In genomic region chr16:27237229-27238015, GRCh38 we compare ENCODE assay signal across 8 cellular contexts. TPM values are rescaled to one million over a fixed set of nuclear protein-coding genes. Genes with fewer than 3 reads are reported as not detected.
A peak's percentile ranks its signal among the peaks of the same experiment; 100 is the strongest.
DNase-seq lines count a peak whose midpoint lies in the region; ATAC-seq, FAIRE-seq and TF ChIP-seq lines count a peak whose summit lies in the region.

No MANE protein-coding gene starts in this region.

- no peak for TF ChIP-seq EP300 in transverse colon (IDR thresholded peaks at IDR 0.05; ENCODE audit: low read depth)

- no peaks in the 10 kb centered on the region for H3K27me3 Mint-ChIP-seq in activated CD4-positive, alpha-beta T cell treated with anti-CD3 and anti-CD28 coated beads for 36 hours

- no peaks in the 10 kb centered on the region for H3K9me3 Mint-ChIP-seq in activated CD4-positive, alpha-beta T cell treated with anti-CD3 and anti-CD28 coated beads for 36 hours (ENCODE audit: low read depth)

- H3K27ac ChIP-seq in colonic mucosa = peak overlapping the region; percentile 71
- H3K27ac ChIP-seq in pancreas = peak overlapping the region in 2 of 4 donors; percentile 70 to 72
- H3K27ac ChIP-seq in transverse colon = peak overlapping the region; percentile 77 to 90 (median 82)

- no peaks in the 10 kb centered on the region for H3K27me3 ChIP-seq in colonic mucosa
- no peaks in the 10 kb centered on the region for H3K27me3 ChIP-seq in pancreas
- no peaks in the 10 kb centered on the region for H3K27me3 ChIP-seq in transverse colon

- peak overlapping the region; percentile 100 for H3K27ac Mint-ChIP-seq in activated CD4-positive, alpha-beta T cell treated with anti-CD3 and anti-CD28 coated beads for 36 hours

- H3K9me3 ChIP-seq in colonic mucosa (no peaks in the 10 kb centered on the region), pancreas (no peaks in the 10 kb centered on the region), transverse colon (no peaks in the 10 kb centered on the region)

- WGBS in pancreas, 2 donors = 64 to 69% methylated on average over 22 of the region's 22 CpGs
- WGBS in transverse colon (ENCODE audit: low coverage in 1 of 2), 2 donors = 63 to 81% methylated on average over 3 to 22 of the region's 22 CpGs

- in situ Hi-C loops in transverse colon (cut with MboI; ENCODE audit: low pct_ligation_motif_present in 1 of 4, low pct_unique_long_range_greater_than_20kb in 1 of 4, low sequenced_read_pairs in 3 of 4) = loop anchor here (10.0 to 25.0 kb wide), 3 partner anchors 77 to 127 kb away; partner anchors contain the start of gene IL4R (in 1 of the 4)

- H3K4me1 ChIP-seq in colonic mucosa = peaks cover 25% of the 10 kb centered on the region
- peaks cover 0 to 10% (median 1%) of the 10 kb centered on the region in 3 donors for H3K4me1 ChIP-seq in pancreas
- peaks cover 32 to 90% (median 58%) of the 10 kb centered on the region in 4 donors for H3K4me1 ChIP-seq in transverse colon

- FAIRE-seq in pancreas (lab: Jason Lieb, UNC) = no peak

- H3K36me3 ChIP-seq in colonic mucosa (no peaks in the 10 kb centered on the region), pancreas (peaks cover 0 to 9% (median 2%) of the 10 kb centered on the region in 3 donors), transverse colon (no peaks in the 10 kb centered on the region)

- peak overlapping the region; percentile 9 to 40 for H3K9ac ChIP-seq in colonic mucosa (ENCODE audit: low read depth in 2 of 2, low read length in 2 of 2)

- H3K36me3 Mint-ChIP-seq in activated CD4-positive, alpha-beta T cell treated with anti-CD3 and anti-CD28 coated beads for 36 hours (ENCODE audit: low read depth) = peaks cover 61% of the 10 kb centered on the region

- TF ChIP-seq CTCF in colonic mucosa (IDR thresholded peaks at IDR 0.05) = no peak
- TF ChIP-seq CTCF in pancreas (IDR thresholded peaks at IDR 0.05) = no peak
- TF ChIP-seq CTCF in transverse colon (IDR thresholded peaks at IDR 0.05) = no peak

- ATAC-seq in HG03432 (IDR thresholded peaks at IDR 0.05; ENCODE audit: unreplicated experiment) (peak; percentile 76), pancreas (peak in 3 of 4 donors; percentile 19 to 44 (median 29))
- peak; percentile 78 for ATAC-seq in activated CD4-positive, alpha-beta T cell treated with anti-CD3 and anti-CD28 coated beads for 36 hours

- no peak for TF ChIP-seq POLR2A in transverse colon (IDR thresholded peaks at IDR 0.05)

- H3K4me1 Mint-ChIP-seq in activated CD4-positive, alpha-beta T cell treated with anti-CD3 and anti-CD28 coated beads for 36 hours = peaks cover 89% of the 10 kb centered on the region

- DNase-seq in activated gamma-delta T cell treated with Interleukin-2 at 50 U/mL for 16 hours (peak; percentile 62), activated gamma-delta T cell (lab: John Stamatoyannopoulos, UW) (no peak), colonic mucosa (no peak), pancreas (no peak), transverse colon (no peak), NCI-H345 (lab: John Stamatoyannopoulos, UW) (no peak)
- peak; percentile 90 for DNase-seq in activated CD4-positive, alpha-beta T cell treated with anti-CD3 and anti-CD28 coated beads for 36 hours

- H3K4me3 ChIP-seq in colonic mucosa = no peak overlapping the region
- H3K4me3 ChIP-seq in pancreas = no peak overlapping the region
- no peak overlapping the region for H3K4me3 ChIP-seq in transverse colon

- H3K4me3 Mint-ChIP-seq in activated CD4-positive, alpha-beta T cell treated with anti-CD3 and anti-CD28 coated beads for 36 hours = peak overlapping the region; percentile 67

- POLR2A ChIA-PET in activated CD4-positive, alpha-beta T cell treated with anti-CD3 and anti-CD28 coated beads for 36 hours (lab: Charles Lee) = interaction anchor here (0.6 to 5.2 kb wide), 25 partner anchors 9 to 1981 kb away, joined by 3 to 111 read pairs (median 6); partner anchors contain the start of genes KDM8 and NSMCE1

- intact Hi-C loops in activated CD4-positive, alpha-beta T cell treated with anti-CD3 and anti-CD28 coated beads for 36 hours (cut with DNase I, micrococcal nuclease) = loop anchor here (1.0 to 10.0 kb wide), 14 partner anchors 9 to 947 kb away; partner anchors contain the start of genes IL21R (in 1 of the 2) and NSMCE1 (in 1 of the 2)
- intact Hi-C loops in colonic mucosa (cut with DNase I) (loop anchor here (5.0 kb wide), 1 partner anchor 75 kb away; the partner anchor contains the start of gene IL4R), pancreas (cut with DNase I) (loop anchor here in 2 of 3 donors (10.0 kb wide), 2 partner anchors 53 to 127 kb away; no protein-coding TSS in a partner anchor), transverse colon (cut with DNase I; ENCODE audit: low total_unique reads) (loop anchor here (5.0 kb wide), 1 partner anchor 130 kb away; no protein-coding TSS in a partner anchor)

- CTCF ChIA-PET in activated CD4-positive, alpha-beta T cell treated with anti-CD3 and anti-CD28 coated beads for 36 hours (lab: Charles Lee) = interaction anchor here (0.6 to 7.5 kb wide), 15 partner anchors 15 to 168 kb away, joined by 3 to 80 read pairs (median 4); partner anchors contain the start of genes KDM8 and NSMCE1

RNA-seq across cellular contexts. Expression of gene NSMCE1, which starts 31.1 kb away (rescaled TPM):
- total RNA-seq in activated CD4-positive, alpha-beta T cell treated with anti-CD3 and anti-CD28 coated beads for 36 hours = 100 to 1,000 TPM; 110 to 127 TPM
- total RNA-seq in colonic mucosa (10 to 100 TPM; 37.6 to 58.2 TPM), pancreas (10 to 100 TPM; 27.6 to 37.7 (median 31.7) TPM), transverse colon (10 to 100 TPM in 3 of 4 donors, 1 to 10 TPM in 1; 6.2 to 90.8 (median 27.2) TPM)
- polyA plus RNA-seq in pancreas = 10 to 100 TPM; 30.0 to 37.9 TPM

RNA-seq across cellular contexts. Expression of gene KDM8, which starts 34.1 kb away (rescaled TPM):
- total RNA-seq in activated CD4-positive, alpha-beta T cell treated with anti-CD3 and anti-CD28 coated beads for 36 hours = 10 to 100 TPM in 1 of 2 experiments, 1 to 10 TPM in 1; 9.8 to 10.4 TPM
- 1 to 10 TPM; 5.2 to 7.1 TPM for total RNA-seq in colonic mucosa
- total RNA-seq in pancreas = 1 to 10 TPM; 4.7 to 7.4 (median 6.3) TPM
- polyA plus RNA-seq in pancreas = 10 to 100 TPM; 12.4 to 17.7 TPM
- 10 to 100 TPM in 2 of 4 donors, 1 to 10 TPM in 2; 4.4 to 14.2 (median 9.2) TPM for total RNA-seq in transverse colon

Comparison
In these comparisons a context has a peak if more than half of its experiments do, and no peak if none do; other contexts are left out.
1. DNase-seq: peak in activated gamma-delta T cell treated with Interleukin-2 at 50 U/mL for 16 hours (single experiment) and activated CD4-positive, alpha-beta T cell treated with anti-CD3 and anti-CD28 coated beads for 36 hours (single experiment); none in activated gamma-delta T cell (single experiment), colonic mucosa (single experiment), pancreas (0 of 6), transverse colon (single experiment) and NCI-H345 (single experiment).
2. Peak in every context shown above with its lines, with median percentiles within 50 percentile points of each other: ATAC-seq.